Comparison of ENCODE assay signal across 11 cellular contexts in the genomic region with DNA sequence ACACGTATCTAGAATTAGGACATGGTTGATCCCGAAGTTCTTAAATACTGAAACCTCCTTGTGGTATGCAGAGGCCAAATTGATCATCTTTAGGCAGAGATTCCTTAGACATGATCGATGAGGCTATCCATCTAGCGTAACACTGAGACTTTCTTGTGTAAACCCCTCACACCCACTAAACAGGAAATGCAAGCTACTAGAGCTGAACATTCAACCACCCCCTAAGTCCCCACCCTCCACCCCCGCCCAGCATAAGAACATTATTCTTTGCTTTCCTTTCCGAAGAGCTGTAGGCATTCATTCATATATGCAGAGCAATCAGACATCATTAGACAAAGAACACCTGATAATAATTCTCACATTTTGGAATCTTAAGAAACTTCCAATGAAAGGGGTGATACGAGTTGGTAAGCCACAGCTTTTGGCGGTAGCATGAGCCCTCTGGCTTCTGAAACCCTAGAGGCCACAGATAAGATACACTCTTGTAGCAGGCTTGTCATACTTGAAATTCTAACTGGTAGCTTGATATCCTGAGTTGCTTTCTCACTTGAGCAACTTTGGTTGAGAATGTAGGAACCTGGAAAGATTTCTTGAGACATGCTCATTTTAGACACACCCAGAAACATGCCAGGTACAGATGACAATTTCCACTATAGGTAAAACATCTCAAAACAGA. TPM values are rescaled to one million over a fixed set of nuclear protein-coding genes. Genes with fewer than 3 reads are reported as not detected.
DNase-seq lines count a peak whose midpoint lies in the region; ATAC-seq and TF ChIP-seq lines count a peak whose summit lies in the region.
"Had no signal": no experiment of that assay in that cellular context is flagged by ENCODE, and none has a peak within 500 bp of the region (broad histone marks: within the 10 kb centered on the region; RNA-seq: fewer than 3 reads in every experiment).

No MANE protein-coding gene starts in this region.

- H3K9me3 Mint-ChIP-seq in CD4-positive, CD25-positive, alpha-beta regulatory T cell = no peaks in the 10 kb centered on the region
- H3K9me3 Mint-ChIP-seq in activated B cell treated with CpG ODN at 0.5 μM for 24 hours = no peaks in the 10 kb centered on the region

- H3K27ac Mint-ChIP-seq in CD4-positive, CD25-positive, alpha-beta regulatory T cell = peak overlapping the region; percentile 64 to 95 (median 65)
- H3K27ac Mint-ChIP-seq in activated B cell treated with CpG ODN at 0.5 μM for 24 hours = peak overlapping the region; percentile 98

- H3K36me3 ChIP-seq in CD4-positive, CD25-positive, alpha-beta regulatory T cell (ENCODE audit: control insufficient read depth, insufficient read depth, low read length) = peaks cover 6% of the 10 kb centered on the region
- H3K36me3 ChIP-seq: gastroesophageal sphincter had no signal

- no peaks in the 10 kb centered on the region for H3K9me3 ChIP-seq in CD4-positive, CD25-positive, alpha-beta regulatory T cell (ENCODE audit: control insufficient read depth in 2 of 2, low read length in 2 of 2)
- H3K9me3 ChIP-seq: gastroesophageal sphincter had no signal

- TF ChIP-seq CTCF in activated B cell treated with CpG ODN at 0.5 μM for 24 hours (IDR thresholded peaks at IDR 0.05) = no peak

- H3K4me3 ChIP-seq in CD4-positive, CD25-positive, alpha-beta regulatory T cell (ENCODE audit: low read depth, low read length) = peak overlapping the region; percentile 56
- H3K4me3 ChIP-seq: gastroesophageal sphincter had no signal

- no peaks in the 10 kb centered on the region for H3K27me3 ChIP-seq in CD4-positive, CD25-positive, alpha-beta regulatory T cell (ENCODE audit: control insufficient read depth, insufficient read depth, low read length)
- H3K27me3 ChIP-seq: gastroesophageal sphincter had no signal

- H3K27me3 Mint-ChIP-seq in CD4-positive, CD25-positive, alpha-beta regulatory T cell = no peaks in the 10 kb centered on the region
- no peaks in the 10 kb centered on the region for H3K27me3 Mint-ChIP-seq in activated B cell treated with CpG ODN at 0.5 μM for 24 hours

- intact Hi-C loops in activated B cell treated with CpG ODN at 0.5 μM for 24 hours (cut with micrococcal nuclease) = no loop called here

- H3K36me3 Mint-ChIP-seq in CD4-positive, CD25-positive, alpha-beta regulatory T cell = peaks cover 21% of the 10 kb centered on the region
- H3K36me3 Mint-ChIP-seq in activated B cell treated with CpG ODN at 0.5 μM for 24 hours (ENCODE audit: low read depth) = peaks cover 9% of the 10 kb centered on the region

- H3K4me1 Mint-ChIP-seq in CD4-positive, CD25-positive, alpha-beta regulatory T cell = peaks cover 53 to 98% (median 87%) of the 10 kb centered on the region in 4 donors
- H3K4me1 Mint-ChIP-seq in activated B cell treated with CpG ODN at 0.5 μM for 24 hours = peaks cover 99% of the 10 kb centered on the region

- H3K27ac ChIP-seq in CD4-positive, CD25-positive, alpha-beta regulatory T cell (ENCODE audit: insufficient read depth, low read length, poor library complexity, severe bottlenecking) = peak overlapping the region; percentile 50
- H3K27ac ChIP-seq: gastroesophageal sphincter had no signal

- CTCF ChIA-PET in activated B cell treated with CpG ODN at 0.5 μM for 24 hours (lab: Charles Lee) = interaction anchor here (0.9 to 5.0 kb wide), 12 partner anchors 9 to 564 kb away, joined by 3 to 20 read pairs (median 4); a partner anchor contains a TSS

- peak in 1 of 3 donors; percentile 58 for DNase-seq in CD4-positive, CD25-positive, alpha-beta regulatory T cell
- no peak for DNase-seq in activated B cell treated with CpG ODN at 0.5 μM for 24 hours
- DNase-seq in dedifferentiated amniotic fluid mesenchymal stem cell (ENCODE audit: extremely low spot score) = no peak
- no peak for DNase-seq in stimulated activated CD4-positive, alpha-beta T cell treated with anti-CD3 and anti-CD28 coated beads, Interleukin-12 subunit alpha, Interleukin-12 subunit beta, amount 100 ng/mL, for 4 hours
- DNase-seq in HuH-7.5 (ENCODE audit: low spot score) = no peak
- no peak for DNase-seq in activated CD8-positive, alpha-beta memory T cell treated with anti-CD3 and anti-CD28 coated beads, Interleukin-2, amount 50 U/mL, for 48 hours
- DNase-seq: DMS79, retina had no signal

- POLR2A ChIA-PET in activated B cell treated with CpG ODN at 0.5 μM for 24 hours (lab: Charles Lee) = interaction anchor here (0.6 to 8.3 kb wide), 14 partner anchors 10 to 216 kb away, joined by 3 to 79 read pairs (median 5); a partner anchor contains a TSS

- ATAC-seq in CD4-positive, CD25-positive, alpha-beta regulatory T cell (ENCODE audit: low read depth in 2 of 2) = peak; percentile 17 to 33
- ATAC-seq in GM19025 (IDR thresholded peaks at IDR 0.05; ENCODE audit: low read depth, unreplicated experiment) = peak; percentile 29
- ATAC-seq in HG03060 (IDR thresholded peaks at IDR 0.05; ENCODE audit: low read depth, unreplicated experiment) = peak; percentile 31
- peak; percentile 58 for ATAC-seq in activated B cell treated with CpG ODN at 0.5 μM for 24 hours (ENCODE audit: low read depth)
- ATAC-seq: gastroesophageal sphincter had no signal

- H3K4me3 Mint-ChIP-seq in CD4-positive, CD25-positive, alpha-beta regulatory T cell = peak overlapping the region; percentile 73 to 76 (median 74)
- peak overlapping the region; percentile 73 for H3K4me3 Mint-ChIP-seq in activated B cell treated with CpG ODN at 0.5 μM for 24 hours

- peaks cover 90% of the 10 kb centered on the region for H3K4me1 ChIP-seq in CD4-positive, CD25-positive, alpha-beta regulatory T cell (ENCODE audit: control insufficient read depth, insufficient read depth, low read length, poor library complexity, severe bottlenecking)

RNA-seq across cellular contexts. Expression of a gene that starts 42.2 kb away (rescaled TPM):
- 119 TPM for total RNA-seq in CD4-positive, CD25-positive, alpha-beta regulatory T cell
- polyA plus RNA-seq in CD4-positive, CD25-positive, alpha-beta regulatory T cell = 10 to 100 TPM; 58.0 to 72.6 (median 65.5) TPM
- 64.9 and 69.2 TPM in 2 replicates for total RNA-seq in activated B cell treated with CpG ODN at 0.5 μM for 24 hours
